14 cellular contexts compared by ENCODE assay signal in the genomic region with DNA sequence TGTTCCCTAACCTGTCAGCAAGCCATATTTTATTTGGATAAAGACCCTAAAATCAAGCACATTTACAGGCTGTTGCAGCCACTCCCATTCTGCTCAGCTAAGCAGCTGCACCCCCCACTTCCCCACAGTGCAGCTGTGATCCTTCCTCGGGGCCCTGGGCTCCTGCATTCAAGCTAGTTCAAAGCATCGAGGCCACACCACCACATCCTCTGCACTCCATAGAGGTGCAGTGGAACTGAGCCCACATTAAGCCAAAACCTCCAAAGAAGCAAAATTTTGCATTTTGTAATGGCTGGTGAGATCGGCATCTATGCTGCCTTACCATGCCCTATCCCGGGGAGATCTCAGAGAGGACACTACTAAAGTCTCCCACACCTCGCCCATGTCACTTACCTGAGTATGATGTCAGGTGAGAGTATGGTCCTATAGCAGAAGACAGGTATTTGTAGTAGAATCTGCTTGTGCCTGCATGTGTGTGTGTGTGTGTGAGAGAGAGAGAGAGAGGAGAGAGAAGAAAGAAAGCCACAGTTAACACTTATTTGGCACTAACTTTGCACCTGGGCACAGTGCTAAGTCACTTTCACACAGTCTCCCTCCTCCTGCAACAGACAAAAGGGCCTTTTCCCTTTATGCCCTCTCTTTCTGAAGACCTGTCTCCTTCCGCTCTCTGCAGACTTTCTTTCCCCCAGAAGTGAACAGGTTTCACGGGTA.
DNase-seq lines count a peak whose midpoint lies in the region; ATAC-seq, FAIRE-seq and TF ChIP-seq lines count a peak whose summit lies in the region.
"Had no signal": no experiment of that assay in that cellular context is flagged by ENCODE, and none has a peak within 500 bp of the region (broad histone marks: within the 10 kb centered on the region; RNA-seq: fewer than 3 reads in every experiment).

No MANE protein-coding gene starts in this region.

- no peak for FAIRE-seq in GM12891 (lab: Jason Lieb, UNC)

- no peak overlapping the region for H3K4me3 ChIP-seq in tibial artery
- H3K4me3 ChIP-seq: testis had no signal

- peak; percentile 19 for DNase-seq in activated CD4-positive, alpha-beta T cell treated with anti-CD3 and anti-CD28 coated beads for 1 hour
- peak in 1 of 2 donors; percentile 11 for DNase-seq in activated naive CD4-positive, alpha-beta T cell treated with anti-CD3 and anti-CD28 coated beads, Interleukin-2, amount 50 U/mL, for 72 hours (ENCODE audit: low spot score in 2 of 2)
- DNase-seq in stimulated activated CD4-positive, alpha-beta T cell treated with anti-CD3 and anti-CD28 coated beads, Interleukin-2, amount 100 ng/mL, for 24 hours, result peak; percentile 20
- no peak for DNase-seq in tibial artery
- DNase-seq in GM12891 (ENCODE audit: insufficient read length, low spot score), result no peak
- DNase-seq: BE2C, MM.1S, NCI-H446 treated with DMSO at 0.1 percent for 48 hours, SIG-M5, testis had no signal

- H3K9me3 Mint-ChIP-seq in activated naive CD4-positive, alpha-beta T cell treated with anti-CD3 and anti-CD28 coated beads, Interleukin-2, amount 50 U/mL, for 72 hours, result no peaks in the 10 kb centered on the region

- intact Hi-C loops in tibial artery (cut with DNase I; ENCODE audit: low total_unique reads), result no loop called here

- no peak overlapping the region for H3K27ac Mint-ChIP-seq in activated naive CD4-positive, alpha-beta T cell treated with anti-CD3 and anti-CD28 coated beads, Interleukin-2, amount 50 U/mL, for 72 hours

- peak overlapping the region; percentile 85 for H3K27ac ChIP-seq in KOPT-K1 (ENCODE audit: low read depth, low read length, poor library complexity, severe bottlenecking)
- H3K27ac ChIP-seq in tibial artery, result no peak overlapping the region
- H3K27ac ChIP-seq: testis had no signal

- no peaks in the 10 kb centered on the region for H3K4me1 ChIP-seq in tibial artery
- H3K4me1 ChIP-seq: BE2C, testis had no signal

- peak; percentile 76 to 78 for ATAC-seq in activated naive CD4-positive, alpha-beta T cell treated with anti-CD3 and anti-CD28 coated beads, Interleukin-2, amount 50 U/mL, for 72 hours
- no peak for ATAC-seq in HG02840 (IDR thresholded peaks at IDR 0.05; ENCODE audit: low FRiP score, unreplicated experiment)
- no peak for ATAC-seq in GM18517 (IDR thresholded peaks at IDR 0.05; ENCODE audit: unreplicated experiment)
- ATAC-seq: HCT116 had no signal

- no peak for TF ChIP-seq POLR2A in GM12891 (IDR thresholded peaks at IDR 0.05; ENCODE audit: low read depth, low read length)

- no peak for TF ChIP-seq CTCF in tibial artery (IDR thresholded peaks at IDR 0.05)

- H3K9me3 ChIP-seq in KOPT-K1 (ENCODE audit: insufficient read depth, low read length, poor library complexity, severe bottlenecking) (no peaks in the 10 kb centered on the region), tibial artery (no peaks in the 10 kb centered on the region)
- H3K9me3 ChIP-seq: BE2C, testis had no signal

- H3K36me3 ChIP-seq in KOPT-K1 (ENCODE audit: insufficient read depth, low read length) (no peaks in the 10 kb centered on the region), tibial artery (no peaks in the 10 kb centered on the region)
- H3K36me3 ChIP-seq: BE2C had no signal

- no peaks in the 10 kb centered on the region for H3K27me3 ChIP-seq in tibial artery
- H3K27me3 ChIP-seq: BE2C, testis had no signal

- no peaks in the 10 kb centered on the region for H3K36me3 Mint-ChIP-seq in activated naive CD4-positive, alpha-beta T cell treated with anti-CD3 and anti-CD28 coated beads, Interleukin-2, amount 50 U/mL, for 72 hours

TF ChIP-seq in GM12891, 5 proteins besides CTCF, POLR2A, EP300 and RAD21:
- no peak for TF ChIP-seq PAX5 (IDR thresholded peaks at IDR 0.05; ENCODE audit: insufficient read depth, low read length, severe bottlenecking)
- TF ChIP-seq POU2F2 (IDR thresholded peaks at IDR 0.05; ENCODE audit: low read depth, low read length), result no peak
- TF ChIP-seq TAF1 (IDR thresholded peaks at IDR 0.05; ENCODE audit: low read depth, low read length), result no peak
- no peak for TF ChIP-seq SPI1 (IDR thresholded peaks at IDR 0.05; ENCODE audit: low read depth, low read length)
- TF ChIP-seq POLR2AphosphoS5 (IDR thresholded peaks at IDR 0.05; ENCODE audit: low read depth, low read length), result no peak

Comparison
In these comparisons a context has a peak if more than half of its experiments do, and no peak if none do; other contexts are left out.
1. DNase-seq: peak in activated CD4-positive, alpha-beta T cell treated with anti-CD3 and anti-CD28 coated beads for 1 hour (single experiment) and stimulated activated CD4-positive, alpha-beta T cell treated with anti-CD3 and anti-CD28 coated beads, Interleukin-2, amount 100 ng/mL, for 24 hours (2 of 2); none in tibial artery (0 of 2) and GM12891 (single experiment).
2. ATAC-seq: peak in activated naive CD4-positive, alpha-beta T cell treated with anti-CD3 and anti-CD28 coated beads, Interleukin-2, amount 50 U/mL, for 72 hours (2 of 2); none in HG02840 (single experiment) and GM18517 (single experiment).